Comparison of ENCODE assay signal across 8 cellular contexts in genomic region chr9:109641079-109641659, GRCh38.
DNase-seq lines count a peak whose midpoint lies in the region; ATAC-seq and TF ChIP-seq lines count a peak whose summit lies in the region.

No MANE protein-coding gene starts in this region.

- no peak overlapping the region for H2AK5ac ChIP-seq in trophoblast cell (ENCODE audit: low read length)

- POLR2A ChIA-PET in BJ (lab: Charles Lee) (no interaction called here), PC-9 (lab: Charles Lee; ENCODE audit: unreplicated experiment) (no interaction called here)

- no peaks in the 10 kb centered on the region for H3F3A ChIP-seq in PC-9 (ENCODE audit: insufficient read depth, low read depth)

- no peak overlapping the region for H2BK12ac ChIP-seq in trophoblast cell (ENCODE audit: low read length)

- no peak overlapping the region for H4K91ac ChIP-seq in trophoblast cell (ENCODE audit: low read depth, low read length)

- H3K79me2 ChIP-seq in PC-9 (ENCODE audit: low read depth) (no peaks in the 10 kb centered on the region), trophoblast cell (ENCODE audit: control insufficient read depth, insufficient read depth, low read length, poor library complexity) (no peaks in the 10 kb centered on the region)

- no peak overlapping the region for H3K9ac ChIP-seq in trophoblast cell (ENCODE audit: low read length)

- no peaks in the 10 kb centered on the region for H4K20me1 ChIP-seq in PC-9 (ENCODE audit: insufficient read depth)

- H3K23ac ChIP-seq in trophoblast cell (ENCODE audit: low read length): no peak overlapping the region

- H3K4ac ChIP-seq in trophoblast cell (ENCODE audit: low read depth, low read length): no peak overlapping the region

- H2BK120ac ChIP-seq in trophoblast cell (ENCODE audit: insufficient read depth, low read length, poor library complexity): no peak overlapping the region

- H2BK5ac ChIP-seq in trophoblast cell (ENCODE audit: low read depth, low read length, poor library complexity): no peak overlapping the region

- H3K27me3 ChIP-seq in BJ (ENCODE audit: control insufficient read depth, insufficient read depth, low read length) (peaks cover 38% of the 10 kb centered on the region), PC-9 (ENCODE audit: insufficient read depth, low read depth) (peaks cover 12% of the 10 kb centered on the region), trophoblast cell (ENCODE audit: insufficient read depth, low read length) (peaks cover 33% of the 10 kb centered on the region)

- peak overlapping the region; percentile 91 for H3K4me2 ChIP-seq in PC-9
- H3K4me2 ChIP-seq in trophoblast cell (ENCODE audit: low read length): peak overlapping the region; percentile 67

- H3K4me1 ChIP-seq in PC-9 (replicated peaks; ENCODE audit: insufficient read depth): peaks cover 5% of the 10 kb centered on the region; the same call in 1 of the 2 replicates
- H3K4me1 ChIP-seq in trophoblast cell (ENCODE audit: control insufficient read depth in 1 of 2, insufficient read depth in 2 of 2, low read length in 2 of 2): peaks cover 0 to 6% of the 10 kb centered on the region in 2 experiments

- no peaks in the 10 kb centered on the region; the same call in 1 of the 2 replicates for H3K9me3 ChIP-seq in PC-9 (ENCODE audit: insufficient read depth, low read depth)
- H3K9me3 ChIP-seq in trophoblast cell (ENCODE audit: insufficient read depth, low read depth, low read length): peaks cover 4% of the 10 kb centered on the region

- no peaks in the 10 kb centered on the region for H3K9me2 ChIP-seq in PC-9 (ENCODE audit: insufficient read depth)

- no peak overlapping the region for H3K18ac ChIP-seq in trophoblast cell (ENCODE audit: low read length)

- no TSS peak for BruUV-seq in PC-9 (replicated peaks; lab: Mats Ljungman, UMichigan)

- H2AFZ ChIP-seq in PC-9: peak overlapping the region; percentile 95
- H2AFZ ChIP-seq in trophoblast cell (ENCODE audit: insufficient read depth, low read length, poor library complexity): no peak overlapping the region

- no peak for TF ChIP-seq CTCF in BJ (IDR thresholded peaks at IDR 0.05; ENCODE audit: insufficient read depth, low read depth, low read length)
- TF ChIP-seq CTCF in PC-9 (conservative IDR thresholded peaks at IDR 0.05): no peak
- TF ChIP-seq CTCF in foreskin fibroblast (IDR thresholded peaks at IDR 0.05; ENCODE audit: low read depth, low read length): no peak

- no peak for ATAC-seq in GM18502 (IDR thresholded peaks at IDR 0.05; ENCODE audit: poor library complexity, unreplicated experiment)
- ATAC-seq in GM21515 (IDR thresholded peaks at IDR 0.05; ENCODE audit: unreplicated experiment): no peak

- H3K27ac ChIP-seq in PC-9: no peak overlapping the region
- H3K27ac ChIP-seq in trophoblast cell (ENCODE audit: low read depth, low read length): no peak overlapping the region

- WGBS in trophoblast cell (ENCODE audit: extremely low coverage, insufficient coverage, insufficient read length): no CpG with 5 or more reads among the region's 19 CpGs

- no peak overlapping the region for H3K14ac ChIP-seq in trophoblast cell (ENCODE audit: low read length)

- H4K8ac ChIP-seq in trophoblast cell (ENCODE audit: low read depth, low read length): no peak overlapping the region

- intact Hi-C loops in PC-9 (cut with micrococcal nuclease; ENCODE audit: unreplicated experiment): loop anchor here (2.0 kb wide), 1 partner anchor 84 kb away; no protein-coding TSS in a partner anchor

- H3K36me3 ChIP-seq in BJ (ENCODE audit: control insufficient read depth, insufficient read depth, low read length) (no peaks in the 10 kb centered on the region), PC-9 (ENCODE audit: low read depth) (no peaks in the 10 kb centered on the region), trophoblast cell (ENCODE audit: control insufficient read depth in 1 of 2, insufficient read depth in 2 of 2, low read length in 2 of 2) (no peaks in the 10 kb centered on the region)

- CTCF ChIA-PET in BJ (lab: Yijun Ruan, JAX): no interaction called here
- CTCF ChIA-PET in PC-9 (lab: Charles Lee): no interaction called here

- DNase-seq in BJ (ENCODE audit: low read depth) (no peak), PC-9 (no peak), foreskin fibroblast (peak in 1 of 2 donors; percentile 24), trophoblast cell (no peak), GM19238 (ENCODE audit: insufficient read length, low spot score) (no peak), NCI-H2196 treated with DMSO at 0.1 percent for 48 hours (lab: John Stamatoyannopoulos, UW; ENCODE audit: unreplicated experiment) (no peak)

- H3K4me3 ChIP-seq in BJ (ENCODE audit: low read depth, low read length) (peak overlapping the region; percentile 30; the same call in 1 of the 2 replicates), PC-9 (peak overlapping the region; percentile 96), foreskin fibroblast (ENCODE audit: low read depth in 1 of 2, low read length in 2 of 2) (peak overlapping the region; percentile 44 to 46), trophoblast cell (ENCODE audit: low read depth, low read length) (no peak overlapping the region)

- no peak overlapping the region for H4K12ac ChIP-seq in trophoblast cell (ENCODE audit: low read depth, low read length)

- no peaks in the 10 kb centered on the region for H3K79me1 ChIP-seq in trophoblast cell (ENCODE audit: low read length)
